ENCODE assay signal across 19 cellular contexts in genomic region chr4:48367016-48367415, GRCh38. TPM values are rescaled to one million over a fixed set of nuclear protein-coding genes. Genes with fewer than 3 reads are reported as not detected.
DNase-seq lines count a peak whose midpoint lies in the region; ATAC-seq, FAIRE-seq and TF ChIP-seq lines count a peak whose summit lies in the region.
"Had no signal": no experiment of that assay in that cellular context is flagged by ENCODE, and none has a peak within 500 bp of the region (broad histone marks: within the 10 kb centered on the region; RNA-seq: fewer than 3 reads in every experiment).

No MANE protein-coding gene starts in this region.

- intact Hi-C loops in colonic mucosa (cut with DNase I) (no loop called here), left lung (cut with DNase I) (no loop called here)

- no peaks in the 10 kb centered on the region for H3K27me3 ChIP-seq in colonic mucosa
- no peaks in the 10 kb centered on the region for H3K27me3 ChIP-seq in left lung
- H3K27me3 ChIP-seq in Peyer's patch: no peaks in the 10 kb centered on the region
- H3K27me3 ChIP-seq: BLaER1 had no signal

- H3K27ac ChIP-seq in 22Rv1 (peak overlapping the region; percentile 22; the same call in 1 of the 2 replicates), colonic mucosa (no peak overlapping the region), left lung (no peak overlapping the region), Peyer's patch (no peak overlapping the region)
- H3K27ac ChIP-seq: BLaER1, GM23248 had no signal

- DNase-seq in D721Med (ENCODE audit: insufficient read length, low spot score) (no peak), colonic mucosa (peak; percentile 31), left lung (no peak), amygdala (lab: John Stamatoyannopoulos, UW) (no peak), DMS153 treated with DMSO at 0.1 percent for 48 hours (lab: John Stamatoyannopoulos, UW; ENCODE audit: unreplicated experiment) (no peak), Peyer's patch (no peak)
- DNase-seq: CD8-positive, alpha-beta T cell; DMS153; GM23248; NCI-H1417; NCI-H1694 treated with DMSO at 0.1 percent for 48 hours; NCI-H446; NCI-H526; SHP77 had no signal

- TF ChIP-seq CTCF in 22Rv1 (IDR thresholded peaks at IDR 0.05) (no peak), D721Med (IDR thresholded peaks at IDR 0.05; ENCODE audit: insufficient read depth, missing control alignments) (no peak), colonic mucosa (IDR thresholded peaks at IDR 0.05) (no peak), left lung (IDR thresholded peaks at IDR 0.05) (no peak), Peyer's patch (IDR thresholded peaks at IDR 0.05) (no peak)

- peak; percentile 70 for FAIRE-seq in D721Med (lab: Jason Lieb, UNC)
- FAIRE-seq: GM12892, HTR-8/SVneo had no signal

- H3K9ac ChIP-seq in colonic mucosa (ENCODE audit: low read depth in 2 of 2, low read length in 2 of 2): no peak overlapping the region
- H3K9ac ChIP-seq: BLaER1, GM23248 had no signal

- no peak for TF ChIP-seq POLR2A in Peyer's patch (IDR thresholded peaks at IDR 0.05)

- peaks cover 9% of the 10 kb centered on the region for H3K4me1 ChIP-seq in colonic mucosa
- peaks cover 0 to 29% of the 10 kb centered on the region in 2 donors for H3K4me1 ChIP-seq in left lung
- H3K4me1 ChIP-seq in Peyer's patch: peaks cover 0 to 13% (median 0%) of the 10 kb centered on the region in 4 donors

- H3K9me3 ChIP-seq in colonic mucosa (no peaks in the 10 kb centered on the region), left lung (no peaks in the 10 kb centered on the region), Peyer's patch (no peaks in the 10 kb centered on the region)
- H3K9me3 ChIP-seq: HAP-1 had no signal

- H3K36me3 ChIP-seq in colonic mucosa (no peaks in the 10 kb centered on the region), left lung (no peaks in the 10 kb centered on the region), Peyer's patch (no peaks in the 10 kb centered on the region)

- no peak overlapping the region for H3K4me3 ChIP-seq in colonic mucosa
- no peak overlapping the region for H3K4me3 ChIP-seq in left lung
- H3K4me3 ChIP-seq in Peyer's patch: no peak overlapping the region
- H3K4me3 ChIP-seq: BLaER1, GM23248, HAP-1 had no signal

- peak; percentile 54 for ATAC-seq in left lung
- ATAC-seq: CD8-positive, alpha-beta T cell had no signal

RNA-seq across cellular contexts. Expression of gene SLAIN2, which starts 25.7 kb away (rescaled TPM):
- total RNA-seq in colonic mucosa (10 to 100 TPM; 70.2 to 98.5 TPM), left lung (10 to 100 TPM; 82.1 to 87.0 TPM), Peyer's patch (10 to 100 TPM; 19.1 to 40.9 (median 22.4) TPM)
